In the genomic region with DNA sequence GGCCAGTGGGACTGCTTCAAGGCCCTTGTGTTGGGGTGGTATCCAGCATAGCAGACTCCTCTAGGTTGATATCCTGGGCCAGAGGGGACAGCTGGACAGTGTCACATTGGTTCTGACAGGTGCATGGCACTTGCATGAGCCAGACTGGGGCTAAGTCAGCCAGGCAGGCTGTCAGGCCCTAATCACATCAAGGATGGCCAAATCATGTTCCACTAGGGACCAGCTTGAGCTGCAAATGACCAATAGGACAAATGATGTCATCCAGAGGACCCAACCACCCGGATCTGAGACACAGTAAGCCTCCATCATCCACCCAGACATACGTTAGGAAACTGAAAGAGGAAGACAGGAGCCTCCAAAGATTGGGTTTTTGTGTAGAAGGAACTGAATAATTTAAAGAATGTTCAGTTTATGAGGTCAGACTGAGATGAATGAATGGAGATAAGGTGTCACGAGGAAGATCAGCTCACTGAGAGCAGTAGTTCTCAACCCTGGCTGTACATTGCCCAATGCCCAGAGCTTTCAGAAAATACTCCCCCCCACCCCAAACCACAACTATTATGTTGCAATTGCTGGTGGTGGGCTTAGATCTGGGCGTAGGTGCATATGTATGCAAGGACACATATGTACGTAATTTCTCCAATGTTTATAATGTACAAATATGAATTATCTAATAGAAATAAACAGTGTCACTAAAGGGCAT, we compare ENCODE assay signal across 18 cellular contexts.
A peak's percentile ranks its signal among the peaks of the same experiment; 100 is the strongest.
DNase-seq lines count a peak whose midpoint lies in the region; ATAC-seq and TF ChIP-seq lines count a peak whose summit lies in the region.
"Had no signal": no experiment of that assay in that cellular context is flagged by ENCODE, and none has a peak within 500 bp of the region (broad histone marks: within the 10 kb centered on the region; RNA-seq: fewer than 3 reads in every experiment).

No MANE protein-coding gene starts in this region.

- H3K9me3 ChIP-seq in H9 (ENCODE audit: control insufficient read depth, low read depth, low read length) (no peaks in the 10 kb centered on the region), gastroesophageal sphincter (no peaks in the 10 kb centered on the region)
- H3K9me3 ChIP-seq: BE2C, Peyer's patch, sigmoid colon had no signal

- no peaks in the 10 kb centered on the region for H3K79me1 ChIP-seq in H9 (ENCODE audit: insufficient read depth, low read depth, low read length, poor library complexity, severe bottlenecking)

- no peak overlapping the region for H3K27ac Mint-ChIP-seq in H9
- H3K27ac Mint-ChIP-seq in effector memory CD8-positive, alpha-beta T cell = no peak overlapping the region
- no peak overlapping the region for H3K27ac Mint-ChIP-seq in stimulated activated naive B cell treated with anti-CD40 and anti-IgM and Interleukin-4, amounts not matched to agents 10 μg/mL and 1 μg/mL and 100 μg/mL, for 72 hours
- H3K27ac Mint-ChIP-seq: activated CD8-positive, alpha-beta T cell treated with anti-CD3 and anti-CD28 coated beads, Interleukin-2, amount 10 ng/mL, durations not matched to agents 7 days and 5 days; activated naive CD8-positive, alpha-beta T cell treated with anti-CD3 and anti-CD28 coated beads for 36 hours; activated T-cell treated with anti-CD3 and anti-CD28 coated beads, Interleukin-2, amount 50 U/mL, for 72 hours; WTC11 had no signal

- H3K4me2 ChIP-seq in H9 (ENCODE audit: insufficient read depth, insufficient read length, low read length) = no peak overlapping the region
- H3K4me2 ChIP-seq: hepatocyte had no signal

- no peaks in the 10 kb centered on the region for H3K36me3 Mint-ChIP-seq in H9 (ENCODE audit: insufficient read depth in 1 of 3, low read depth in 3 of 3)
- H3K36me3 Mint-ChIP-seq in effector memory CD8-positive, alpha-beta T cell (ENCODE audit: insufficient read depth) = no peaks in the 10 kb centered on the region
- H3K36me3 Mint-ChIP-seq in stimulated activated naive B cell treated with anti-CD40 and anti-IgM and Interleukin-4, amounts not matched to agents 10 μg/mL and 1 μg/mL and 100 μg/mL, for 72 hours = peaks cover 2 to 3% of the 10 kb centered on the region in 2 donors
- H3K36me3 Mint-ChIP-seq: activated naive CD8-positive, alpha-beta T cell treated with anti-CD3 and anti-CD28 coated beads for 36 hours; WTC11 had no signal

- peaks cover 0 to 8% of the 10 kb centered on the region in 2 experiments; a peak in 1 of 4 replicates for H3K4me1 Mint-ChIP-seq in H9
- no peaks in the 10 kb centered on the region for H3K4me1 Mint-ChIP-seq in effector memory CD8-positive, alpha-beta T cell (ENCODE audit: low read depth in 2 of 2)
- peaks cover 18% of the 10 kb centered on the region in 2 donors for H3K4me1 Mint-ChIP-seq in stimulated activated naive B cell treated with anti-CD40 and anti-IgM and Interleukin-4, amounts not matched to agents 10 μg/mL and 1 μg/mL and 100 μg/mL, for 72 hours
- H3K4me1 Mint-ChIP-seq: activated naive CD8-positive, alpha-beta T cell treated with anti-CD3 and anti-CD28 coated beads for 36 hours; WTC11 had no signal

- H2AK5ac ChIP-seq in H9 (ENCODE audit: insufficient read length, low read length) = no peak overlapping the region

- no peak for TF ChIP-seq POLR2A in gastroesophageal sphincter (IDR thresholded peaks at IDR 0.05)

- H3K79me2 ChIP-seq in H9 (ENCODE audit: insufficient read depth, low read length) = no peaks in the 10 kb centered on the region
- H3K79me2 ChIP-seq: hepatocyte had no signal

- no peaks in the 10 kb centered on the region for H3K36me3 ChIP-seq in gastroesophageal sphincter
- H3K36me3 ChIP-seq: BE2C, Peyer's patch, sigmoid colon had no signal

- no peak overlapping the region for H2BK5ac ChIP-seq in H9 (ENCODE audit: insufficient read length, low read length)

- DNase-seq in H9 (no peak), NOMO-1 treated with dmso at 0.1 percent for 144 hours (lab: John Stamatoyannopoulos, UW; ENCODE audit: unreplicated experiment) (peak; percentile 87), DMS 273 treated with DMSO at 0.1 percent for 48 hours (lab: John Stamatoyannopoulos, UW) (no peak), iPS-NIHi7 (ENCODE audit: extremely low spot score) (no peak)
- DNase-seq in effector memory CD8-positive, alpha-beta T cell = no peak
- no peak for DNase-seq in stimulated activated naive B cell treated with anti-CD40 and anti-IgM and Interleukin-4, amounts not matched to agents 10 μg/mL and 1 μg/mL and 100 μg/mL, for 72 hours
- DNase-seq: activated CD8-positive, alpha-beta T cell treated with anti-CD3 and anti-CD28 coated beads, Interleukin-2, amount 10 ng/mL, durations not matched to agents 7 days and 5 days; activated naive CD8-positive, alpha-beta T cell treated with anti-CD3 and anti-CD28 coated beads for 36 hours; activated T-cell treated with anti-CD3 and anti-CD28 coated beads, Interleukin-2, amount 50 U/mL, for 72 hours; BE2C; kidney glomerular epithelial cell; NCI-H1930; NCI-H510A treated with DMSO at 0.1 percent for 48 hours; Peyer's patch; sigmoid colon had no signal

- no peaks in the 10 kb centered on the region for H4K20me1 ChIP-seq in H9 (ENCODE audit: control insufficient read depth, insufficient read depth, insufficient read length)

- no peaks in the 10 kb centered on the region for H3K23me2 ChIP-seq in H9 (ENCODE audit: insufficient read length, low read depth, low read length, poor library complexity, severe bottlenecking)

- H3K27me3 ChIP-seq in H9 (ENCODE audit: insufficient read depth, low read length) (no peaks in the 10 kb centered on the region), gastroesophageal sphincter (no peaks in the 10 kb centered on the region)
- H3K27me3 ChIP-seq: BE2C, hepatocyte, Peyer's patch, sigmoid colon had no signal

- H2BK120ac ChIP-seq in H9 (ENCODE audit: low read depth, low read length, poor library complexity, severe bottlenecking) = no peak overlapping the region

- peak overlapping the region; percentile 40 for H3K18ac ChIP-seq in H9 (ENCODE audit: insufficient read length, low read depth, low read length)

- H3K4me3 Mint-ChIP-seq in H9 = no peak overlapping the region
- H3K4me3 Mint-ChIP-seq in effector memory CD8-positive, alpha-beta T cell = no peak overlapping the region
- H3K4me3 Mint-ChIP-seq in stimulated activated naive B cell treated with anti-CD40 and anti-IgM and Interleukin-4, amounts not matched to agents 10 μg/mL and 1 μg/mL and 100 μg/mL, for 72 hours = no peak overlapping the region
- H3K4me3 Mint-ChIP-seq: activated CD8-positive, alpha-beta T cell treated with anti-CD3 and anti-CD28 coated beads, Interleukin-2, amount 10 ng/mL, durations not matched to agents 7 days and 5 days; activated naive CD8-positive, alpha-beta T cell treated with anti-CD3 and anti-CD28 coated beads for 36 hours; activated T-cell treated with anti-CD3 and anti-CD28 coated beads, Interleukin-2, amount 50 U/mL, for 72 hours; WTC11 had no signal

- H3K9ac ChIP-seq in H9 (ENCODE audit: extremely low read depth, insufficient read length, low read length) = no peak overlapping the region

- ATAC-seq in effector memory CD8-positive, alpha-beta T cell (replicated peaks) = peak; percentile 16
- peak; percentile 46 to 63 for ATAC-seq in stimulated activated naive B cell treated with anti-CD40 and anti-IgM and Interleukin-4, amounts not matched to agents 10 μg/mL and 1 μg/mL and 100 μg/mL, for 72 hours (replicated peaks)
- ATAC-seq in gastroesophageal sphincter = no peak
- ATAC-seq: activated CD8-positive, alpha-beta T cell treated with anti-CD3 and anti-CD28 coated beads, Interleukin-2, amount 10 ng/mL, durations not matched to agents 7 days and 5 days; activated T-cell treated with anti-CD3 and anti-CD28 coated beads, Interleukin-2, amount 50 U/mL, for 72 hours; WTC11 had no signal

- no peak overlapping the region for H2BK20ac ChIP-seq in H9 (ENCODE audit: low read depth, low read length, poor library complexity, severe bottlenecking)

- H3K4me3 ChIP-seq in gastroesophageal sphincter = no peak overlapping the region
- H3K4me3 ChIP-seq: hepatocyte, Peyer's patch, sigmoid colon had no signal

- no peak overlapping the region for H4K5ac ChIP-seq in H9 (ENCODE audit: insufficient read length, low read depth, low read length)

- H4K8ac ChIP-seq in H9 (replicated peaks; ENCODE audit: insufficient read length, low read depth, low read length) = no peak overlapping the region

- no peak overlapping the region for H3K56ac ChIP-seq in H9 (ENCODE audit: insufficient read length, low read depth, low read length)

- H3K23ac ChIP-seq in H9 (ENCODE audit: insufficient read length, low read depth, low read length) = no peak overlapping the region

- no peak for TF ChIP-seq EP300 in gastroesophageal sphincter (IDR thresholded peaks at IDR 0.05)

- no peak overlapping the region for H3K4ac ChIP-seq in H9 (ENCODE audit: low read depth, low read length)

- H3K14ac ChIP-seq in H9 (ENCODE audit: insufficient read depth, low read length) = no peak overlapping the region

- H3K27me3 Mint-ChIP-seq in H9 (ENCODE audit: low read depth) = no peaks in the 10 kb centered on the region
- no peaks in the 10 kb centered on the region for H3K27me3 Mint-ChIP-seq in effector memory CD8-positive, alpha-beta T cell
- no peaks in the 10 kb centered on the region for H3K27me3 Mint-ChIP-seq in stimulated activated naive B cell treated with anti-CD40 and anti-IgM and Interleukin-4, amounts not matched to agents 10 μg/mL and 1 μg/mL and 100 μg/mL, for 72 hours
- H3K27me3 Mint-ChIP-seq: activated naive CD8-positive, alpha-beta T cell treated with anti-CD3 and anti-CD28 coated beads for 36 hours had no signal

- no peak overlapping the region for H4K91ac ChIP-seq in H9 (ENCODE audit: insufficient read length, low read depth, low read length)

- H2AFZ ChIP-seq in H9 (ENCODE audit: low read length) = no peak overlapping the region
- H2AFZ ChIP-seq: hepatocyte had no signal

- H3K27ac ChIP-seq in H9 (ENCODE audit: insufficient read length, low read depth, low read length) = no peak overlapping the region
- no peak overlapping the region for H3K27ac ChIP-seq in gastroesophageal sphincter
- H3K27ac ChIP-seq: hepatocyte, Peyer's patch, sigmoid colon had no signal

- no peak overlapping the region for H2BK15ac ChIP-seq in H9 (ENCODE audit: low read depth, low read length)

- H3K9me3 Mint-ChIP-seq in H9 = no peaks in the 10 kb centered on the region; a peak in 1 of 5 replicates
- peaks cover 0 to 4% of the 10 kb centered on the region in 2 donors for H3K9me3 Mint-ChIP-seq in effector memory CD8-positive, alpha-beta T cell
- H3K9me3 Mint-ChIP-seq in stimulated activated naive B cell treated with anti-CD40 and anti-IgM and Interleukin-4, amounts not matched to agents 10 μg/mL and 1 μg/mL and 100 μg/mL, for 72 hours = peaks cover 0 to 3% of the 10 kb centered on the region in 2 donors
- H3K9me3 Mint-ChIP-seq: activated naive CD8-positive, alpha-beta T cell treated with anti-CD3 and anti-CD28 coated beads for 36 hours had no signal

- H3K4me1 ChIP-seq in H9 (ENCODE audit: insufficient read depth, low read length) (no peaks in the 10 kb centered on the region; the same call in 1 of the 2 replicates), gastroesophageal sphincter (no peaks in the 10 kb centered on the region)
- H3K4me1 ChIP-seq: BE2C, Peyer's patch, sigmoid colon had no signal

- no CpG with 5 or more reads among the region's 5 CpGs for WGBS in H9 (ENCODE audit: extremely low coverage, insufficient read length, low lambda C conversion rate)
- WGBS in gastroesophageal sphincter (ENCODE audit: low coverage in 1 of 2), 2 donors = 69 to 70% methylated on average over 5 of the region's 5 CpGs

- no peak for TF ChIP-seq CTCF in H9 (conservative IDR thresholded peaks at IDR 0.05)
- TF ChIP-seq CTCF in gastroesophageal sphincter (IDR thresholded peaks at IDR 0.05) = no peak

- H2BK12ac ChIP-seq in H9 (ENCODE audit: insufficient read length, low read depth, low read length) = no peak overlapping the region

- H3T11ph ChIP-seq in H9 (ENCODE audit: low read length) = no peak overlapping the region
